12 cellular contexts compared by ENCODE assay signal in the genomic region with DNA sequence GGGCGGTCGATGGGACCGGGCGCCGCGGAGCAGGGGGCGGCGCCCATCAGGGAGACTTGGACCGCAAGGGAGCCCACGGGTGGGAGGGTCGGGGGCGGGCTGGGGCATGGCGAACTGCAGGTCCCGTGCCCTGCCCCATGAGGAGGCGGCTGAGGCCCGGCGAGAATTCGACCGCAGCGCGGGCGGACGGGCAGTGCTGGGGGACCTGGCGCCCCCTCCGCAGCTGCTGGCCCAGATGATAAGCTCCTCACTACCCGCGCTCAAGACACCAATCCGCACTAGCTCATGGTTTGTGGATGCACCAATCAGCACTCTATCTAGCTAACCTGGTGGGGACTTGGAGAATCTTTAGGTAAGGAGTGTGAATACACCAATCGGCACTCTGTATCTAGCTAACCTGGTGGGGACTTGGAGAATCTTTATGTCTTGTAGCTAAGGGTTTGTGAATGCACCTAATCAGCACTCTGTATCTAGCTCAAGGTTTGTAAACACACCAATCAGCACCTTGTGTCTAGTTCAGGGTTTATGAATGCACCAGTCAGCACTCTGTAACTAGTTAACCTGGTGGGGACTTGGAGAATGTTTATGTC. TPM values are rescaled to one million over a fixed set of nuclear protein-coding genes. Genes with fewer than 3 reads are reported as not detected.
DNase-seq lines count a peak whose midpoint lies in the region; ATAC-seq and TF ChIP-seq lines count a peak whose summit lies in the region.
"Had no signal": no experiment of that assay in that cellular context is flagged by ENCODE, and none has a peak within 500 bp of the region (broad histone marks: within the 10 kb centered on the region; RNA-seq: fewer than 3 reads in every experiment).

No MANE protein-coding gene starts in this region.

- intact Hi-C loops in lower leg skin (cut with DNase I; ENCODE audit: low total_unique reads) = no loop called here

- DNase-seq in activated CD4-positive, alpha-beta T cell treated with anti-CD3 and anti-CD28 coated beads, Interleukin-2, amount 10 ng/mL, durations not matched to agents 7 days and 5 days = no peak
- DNase-seq in activated CD4-positive, alpha-beta T cell treated with anti-CD3 and anti-CD28 coated beads, Interleukin-2, amount 50 U/mL, for 48 hours = no peak
- peak; percentile 28 for DNase-seq in activated CD4-positive, alpha-beta memory T cell treated with anti-CD3 and anti-CD28 coated beads, Interleukin-2, amount 10 ng/mL, durations not matched to agents 7 days and 5 days
- peak in 5 of 10 donors; percentile 15 to 41 (median 37) for DNase-seq in naive thymus-derived CD8-positive, alpha-beta T cell
- no peak for DNase-seq in SJCRH30
- no peak for DNase-seq in lower leg skin (ENCODE audit: low spot score in 2 of 2)
- DNase-seq: H7, Karpas-422, NCI-H2029, SHP77 had no signal

- no peak for TF ChIP-seq POLR2A in lower leg skin (IDR thresholded peaks at IDR 0.05)

- no peak overlapping the region for H3K27ac ChIP-seq in HEK293 (ENCODE audit: extremely low read depth, low read depth, low read length)
- no peak overlapping the region for H3K27ac ChIP-seq in SJCRH30

- peaks cover 44% of the 10 kb centered on the region for H3K4me1 Mint-ChIP-seq in activated CD4-positive, alpha-beta T cell treated with anti-CD3 and anti-CD28 coated beads, Interleukin-2, amount 10 ng/mL, durations not matched to agents 7 days and 5 days
- H3K4me1 Mint-ChIP-seq in activated CD4-positive, alpha-beta memory T cell treated with anti-CD3 and anti-CD28 coated beads, Interleukin-2, amount 10 ng/mL, durations not matched to agents 7 days and 5 days = peaks cover 36% of the 10 kb centered on the region
- peaks cover 13 to 50% (median 42%) of the 10 kb centered on the region in 4 donors for H3K4me1 Mint-ChIP-seq in naive thymus-derived CD8-positive, alpha-beta T cell

- peak overlapping the region; percentile 57 for H3K4me3 Mint-ChIP-seq in activated CD4-positive, alpha-beta T cell treated with anti-CD3 and anti-CD28 coated beads, Interleukin-2, amount 10 ng/mL, durations not matched to agents 7 days and 5 days
- H3K4me3 Mint-ChIP-seq in activated CD4-positive, alpha-beta memory T cell treated with anti-CD3 and anti-CD28 coated beads, Interleukin-2, amount 10 ng/mL, durations not matched to agents 7 days and 5 days = peak overlapping the region; percentile 63
- peak overlapping the region; percentile 11 to 85 (median 58) for H3K4me3 Mint-ChIP-seq in naive thymus-derived CD8-positive, alpha-beta T cell

- WGBS in lower leg skin, 2 donors = 37 to 53% methylated on average over 5 to 24 of the region's 29 CpGs

- peak in 1 of 2 donors; percentile 53 for ATAC-seq in naive thymus-derived CD8-positive, alpha-beta T cell
- ATAC-seq in HG03039 (IDR thresholded peaks at IDR 0.05; ENCODE audit: unreplicated experiment) = no peak

- peaks cover 24% of the 10 kb centered on the region for H3K36me3 Mint-ChIP-seq in activated CD4-positive, alpha-beta T cell treated with anti-CD3 and anti-CD28 coated beads, Interleukin-2, amount 10 ng/mL, durations not matched to agents 7 days and 5 days (ENCODE audit: low read depth)
- peaks cover 3% of the 10 kb centered on the region for H3K36me3 Mint-ChIP-seq in activated CD4-positive, alpha-beta memory T cell treated with anti-CD3 and anti-CD28 coated beads, Interleukin-2, amount 10 ng/mL, durations not matched to agents 7 days and 5 days (ENCODE audit: low read depth)
- peaks cover 0 to 6% (median 3%) of the 10 kb centered on the region in 3 donors for H3K36me3 Mint-ChIP-seq in naive thymus-derived CD8-positive, alpha-beta T cell

- H3K27ac Mint-ChIP-seq in activated CD4-positive, alpha-beta T cell treated with anti-CD3 and anti-CD28 coated beads, Interleukin-2, amount 10 ng/mL, durations not matched to agents 7 days and 5 days = peak overlapping the region; percentile 88
- H3K27ac Mint-ChIP-seq in activated CD4-positive, alpha-beta memory T cell treated with anti-CD3 and anti-CD28 coated beads, Interleukin-2, amount 10 ng/mL, durations not matched to agents 7 days and 5 days = peak overlapping the region; percentile 70
- peak overlapping the region in 7 of 10 donors; percentile 29 to 98 (median 62) for H3K27ac Mint-ChIP-seq in naive thymus-derived CD8-positive, alpha-beta T cell

- H3K4me3 ChIP-seq in HEK293 (ENCODE audit: low read depth, low read length) = peak overlapping the region; percentile 39
- H3K4me3 ChIP-seq in SJCRH30 = no peak overlapping the region
- H3K4me3 ChIP-seq in lower leg skin (ENCODE audit: low read depth, poor library complexity, severe bottlenecking) = no peak overlapping the region

- CTCF ChIA-PET in activated CD4-positive, alpha-beta T cell treated with anti-CD3 and anti-CD28 coated beads, Interleukin-2, amount 10 ng/mL, durations not matched to agents 7 days and 5 days (lab: Charles Lee) = interaction anchor here (0.6 to 2.3 kb wide), 12 partner anchors 8 to 727 kb away, joined by 3 to 13 read pairs (median 4); no protein-coding TSS in a partner anchor
- CTCF ChIA-PET in HEK293 (lab: Yijun Ruan, JAX) = interaction anchor here (0.6 to 1.1 kb wide), 3 partner anchors 47 to 190 kb away, joined by 3 to 5 read pairs (median 3); no protein-coding TSS in a partner anchor
- CTCF ChIA-PET in activated CD4-positive, alpha-beta memory T cell treated with anti-CD3 and anti-CD28 coated beads, Interleukin-2, amount 10 ng/mL, durations not matched to agents 7 days and 5 days (lab: Charles Lee) = interaction anchor here (1.3 to 1.9 kb wide), 6 partner anchors 11 to 131 kb away, joined by 3 to 14 read pairs (median 4); partner anchors contain the start of gene TRIM27

- H3K4me1 ChIP-seq in HEK293 (ENCODE audit: control insufficient read depth, insufficient read depth, low read length) = no peaks in the 10 kb centered on the region
- H3K4me1 ChIP-seq in SJCRH30 = no peaks in the 10 kb centered on the region

- H3K27me3 ChIP-seq in SJCRH30 = no peaks in the 10 kb centered on the region

- no peak for TF ChIP-seq CTCF in HEK293 (tag by site-specific recombination; IDR thresholded peaks at IDR 0.05)
- no peak for TF ChIP-seq CTCF in lower leg skin (IDR thresholded peaks at IDR 0.05)

- H3K9me3 Mint-ChIP-seq in activated CD4-positive, alpha-beta T cell treated with anti-CD3 and anti-CD28 coated beads, Interleukin-2, amount 10 ng/mL, durations not matched to agents 7 days and 5 days = peaks cover 16% of the 10 kb centered on the region
- peaks cover 4% of the 10 kb centered on the region for H3K9me3 Mint-ChIP-seq in activated CD4-positive, alpha-beta memory T cell treated with anti-CD3 and anti-CD28 coated beads, Interleukin-2, amount 10 ng/mL, durations not matched to agents 7 days and 5 days
- H3K9me3 Mint-ChIP-seq in naive thymus-derived CD8-positive, alpha-beta T cell = peaks cover 0 to 15% (median 4%) of the 10 kb centered on the region in 9 donors

- no peaks in the 10 kb centered on the region for H3K9me3 ChIP-seq in HEK293 (ENCODE audit: control insufficient read depth, insufficient read depth, low read depth, low read length)
- no peaks in the 10 kb centered on the region for H3K9me3 ChIP-seq in SJCRH30 (replicated peaks)

- H3K27me3 Mint-ChIP-seq in activated CD4-positive, alpha-beta T cell treated with anti-CD3 and anti-CD28 coated beads, Interleukin-2, amount 10 ng/mL, durations not matched to agents 7 days and 5 days = peaks cover 10% of the 10 kb centered on the region
- peaks cover 16% of the 10 kb centered on the region for H3K27me3 Mint-ChIP-seq in activated CD4-positive, alpha-beta memory T cell treated with anti-CD3 and anti-CD28 coated beads, Interleukin-2, amount 10 ng/mL, durations not matched to agents 7 days and 5 days
- H3K27me3 Mint-ChIP-seq in naive thymus-derived CD8-positive, alpha-beta T cell = peaks cover 0 to 7% (median 0%) of the 10 kb centered on the region in 5 donors

- H3K36me3 ChIP-seq in HEK293 (ENCODE audit: control insufficient read depth in 2 of 2, insufficient read depth in 1 of 2, low read length in 2 of 2) = no peaks in the 10 kb centered on the region
- H3K36me3 ChIP-seq in SJCRH30 = no peaks in the 10 kb centered on the region

- POLR2A ChIA-PET in activated CD4-positive, alpha-beta T cell treated with anti-CD3 and anti-CD28 coated beads, Interleukin-2, amount 10 ng/mL, durations not matched to agents 7 days and 5 days (lab: Charles Lee) = interaction anchor here (0.6 to 2.0 kb wide), 6 partner anchors 10 to 23 kb away, joined by 3 to 9 read pairs (median 3); no protein-coding TSS in a partner anchor
- POLR2A ChIA-PET in HEK293 (lab: Yijun Ruan, JAX) = interaction anchor here (0.6 to 3.2 kb wide), 9 partner anchors 10 to 749 kb away, joined by 3 to 27 read pairs (median 5); partner anchors contain the start of gene TRIM27
- POLR2A ChIA-PET in activated CD4-positive, alpha-beta memory T cell treated with anti-CD3 and anti-CD28 coated beads, Interleukin-2, amount 10 ng/mL, durations not matched to agents 7 days and 5 days (lab: Charles Lee) = interaction anchor here (0.7 to 13.3 kb wide), 20 partner anchors 10 to 1752 kb away, joined by 3 to 125 read pairs (median 6); partner anchors contain the start of genes TRIM27 and ZNF311
- POLR2A ChIA-PET in naive thymus-derived CD8-positive, alpha-beta T cell (lab: Charles Lee) = interaction anchor here (0.6 to 14.7 kb wide), 14 partner anchors 8 to 1752 kb away, joined by 3 to 255 read pairs (median 6); partner anchors contain the start of gene TRIM27

TF ChIP-seq in HEK293, 187 proteins besides CTCF, POLR2A, EP300 and RAD21 (continues in another document):
- no peak for TF ChIP-seq ZNF174 (tag by site-specific recombination; IDR thresholded peaks at IDR 0.05)

RNA-seq across cellular contexts. Expression of gene TRIM27, which starts 38.5 kb away (rescaled TPM):
- 10 to 100 TPM; 63.1 to 66.6 TPM for total RNA-seq in activated CD4-positive, alpha-beta T cell treated with anti-CD3 and anti-CD28 coated beads, Interleukin-2, amount 10 ng/mL, durations not matched to agents 7 days and 5 days
- total RNA-seq in activated CD4-positive, alpha-beta memory T cell treated with anti-CD3 and anti-CD28 coated beads, Interleukin-2, amount 10 ng/mL, durations not matched to agents 7 days and 5 days = 10 to 100 TPM; 56.8 to 58.0 TPM
- total RNA-seq in naive thymus-derived CD8-positive, alpha-beta T cell = 10 to 100 TPM; 79.8 to 80.4 TPM
- polyA plus RNA-seq in naive thymus-derived CD8-positive, alpha-beta T cell = 10 to 100 TPM; 37.5 to 71.3 (median 44.2) TPM
- total RNA-seq in SJCRH30 (2014; rRNA removed; shearing (Covaris generic)) = 48.2 and 52.8 TPM in 2 replicates
- total RNA-seq in lower leg skin = 10 to 100 TPM; 32.2 to 38.9 (median 35.6) TPM
